In genomic region chr3:63029326-63029725, GRCh38 we compare ENCODE assay signal across 27 cellular contexts.
"Had no signal": no experiment of that assay in that cellular context is flagged by ENCODE, and none has a peak within 500 bp of the region (broad histone marks: within the 10 kb centered on the region; RNA-seq: fewer than 3 reads in every experiment).

No MANE protein-coding gene starts in this region.

- H3K27me3 ChIP-seq: pancreas, stomach, testis, thyroid gland, transverse colon, upper lobe of right lung had no signal

- H3K27ac ChIP-seq: left ventricle myocardium inferior, pancreas, prostate gland, skin epidermis, stomach, testis, thyroid gland, transverse colon, upper lobe of right lung had no signal

- H3K27me3 Mint-ChIP-seq: stimulated activated naive B cell treated with anti-CD40 and anti-IgM and Interleukin-4, amounts not matched to agents 10 μg/mL and 1 μg/mL and 100 μg/mL, for 72 hours had no signal

- H3K36me3 ChIP-seq: left ventricle myocardium inferior, pancreas, prostate gland, stomach, thyroid gland, transverse colon, upper lobe of right lung had no signal

- H3K27ac Mint-ChIP-seq: immature natural killer cell; naive thymus-derived CD8-positive, alpha-beta T cell; nephron; stimulated activated naive B cell treated with anti-CD40 and anti-IgM and Interleukin-4, amounts not matched to agents 10 μg/mL and 1 μg/mL and 100 μg/mL, for 72 hours had no signal

- DNase-seq: hypothalamus; immature natural killer cell; left ventricle myocardium inferior; midbrain; mucosa of descending colon; naive thymus-derived CD8-positive, alpha-beta T cell; nucleus accumbens; pancreas; posterior cingulate gyrus; retina; right cardiac atrium; stimulated activated CD4-positive, alpha-beta T cell treated with anti-CD3 and anti-CD28 coated beads, Interleukin-12 subunit alpha, Interleukin-12 subunit beta, amount 100 ng/mL, for 4 hours; stimulated activated CD4-positive, alpha-beta T cell treated with anti-CD3 and anti-CD28 coated beads, Interleukin-15, amount 100 ng/mL, for 24 hours; stimulated activated CD4-positive, alpha-beta T cell treated with anti-CD3 and anti-CD28 coated beads, Interleukin-2, amount 100 ng/mL, for 24 hours; stimulated activated CD4-positive, alpha-beta T cell treated with anti-CD3 and anti-CD28 coated beads, Interleukin-4, amount 100 ng/mL, for 1 hour; stimulated activated naive B cell treated with anti-CD40 and anti-IgM and Interleukin-4, amounts not matched to agents 10 μg/mL and 1 μg/mL and 100 μg/mL, for 72 hours; stimulated activated naive CD8-positive, alpha-beta T cell treated with anti-CD3 and anti-CD28 coated beads, Interleukin-15, Interleukin-2, amounts not matched to agents 100 U/mL and 50 U/mL, for 24 hours; stomach; testis; thyroid gland; transverse colon; upper lobe of right lung had no signal

- H3K4me1 ChIP-seq: left ventricle myocardium inferior, pancreas, prostate gland, stomach, testis, thyroid gland, transverse colon, upper lobe of right lung had no signal

- H3K4me3 Mint-ChIP-seq: immature natural killer cell; naive thymus-derived CD8-positive, alpha-beta T cell; nephron; neural crest cell; stimulated activated naive B cell treated with anti-CD40 and anti-IgM and Interleukin-4, amounts not matched to agents 10 μg/mL and 1 μg/mL and 100 μg/mL, for 72 hours had no signal

- H3K9me3 Mint-ChIP-seq: nephron had no signal

- H3K36me3 Mint-ChIP-seq: naive thymus-derived CD8-positive, alpha-beta T cell; stimulated activated naive B cell treated with anti-CD40 and anti-IgM and Interleukin-4, amounts not matched to agents 10 μg/mL and 1 μg/mL and 100 μg/mL, for 72 hours had no signal

- H3K4me1 Mint-ChIP-seq: immature natural killer cell; naive thymus-derived CD8-positive, alpha-beta T cell; nephron; stimulated activated naive B cell treated with anti-CD40 and anti-IgM and Interleukin-4, amounts not matched to agents 10 μg/mL and 1 μg/mL and 100 μg/mL, for 72 hours had no signal

- H3K4me3 ChIP-seq: left ventricle myocardium inferior, lung, mucosa of descending colon, pancreas, prostate gland, skin epidermis, stomach, testis, thyroid gland, transverse colon, upper lobe of right lung had no signal

- H3K9me3 ChIP-seq: left ventricle myocardium inferior, mucosa of descending colon, pancreas, prostate gland, stomach, testis, thyroid gland, upper lobe of right lung had no signal
